In genomic region chr15:91017716-91018115, GRCh38 we compare ENCODE assay signal across 19 cellular contexts. TPM values are rescaled to one million over a fixed set of nuclear protein-coding genes. Genes with fewer than 3 reads are reported as not detected.
DNase-seq lines count a peak whose midpoint lies in the region; ATAC-seq and TF ChIP-seq lines count a peak whose summit lies in the region.
"Had no signal": no experiment of that assay in that cellular context is flagged by ENCODE, and none has a peak within 500 bp of the region (broad histone marks: within the 10 kb centered on the region; RNA-seq: fewer than 3 reads in every experiment).

No MANE protein-coding gene starts in this region.

- no peaks in the 10 kb centered on the region for H3K9me3 ChIP-seq in T-helper 17 cell (ENCODE audit: control insufficient read depth, low read length, poor library complexity, severe bottlenecking)
- H3K9me3 ChIP-seq: A549 had no signal

- no peak for DNase-seq in activated naive CD4-positive, alpha-beta T cell (lab: John Stamatoyannopoulos, UW)
- no peak for DNase-seq in T-helper 17 cell
- no peak for DNase-seq in memory B cell (ENCODE audit: low spot score in 2 of 2)
- DNase-seq in type B pancreatic cell (ENCODE audit: extremely low spot score, unreplicated experiment): no peak
- DNase-seq: C1 segment of cervical spinal cord, COR-L47, DMS153, GOT3, KBM-7, NCI-H1048, NCI-H1436 treated with DMSO at 0.1 percent for 48 hours, NCI-H2081, NCI-H510A, NCI-H82, PC-3 had no signal

- ATAC-seq in T-helper 17 cell: no peak
- no peak for ATAC-seq in memory B cell (ENCODE audit: low read depth)
- ATAC-seq in GM21381 (IDR thresholded peaks at IDR 0.05; ENCODE audit: unreplicated experiment): no peak
- no peak for ATAC-seq in HG03354 (IDR thresholded peaks at IDR 0.05; ENCODE audit: poor library complexity, severe bottlenecking, unreplicated experiment)
- ATAC-seq: A549, PC-3 had no signal

- TF ChIP-seq CTCF in type B pancreatic cell (conservative IDR thresholded peaks at IDR 0.05): no peak

- peaks cover 34% of the 10 kb centered on the region for H3K4me1 Mint-ChIP-seq in activated naive CD4-positive, alpha-beta T cell treated with anti-CD3 and anti-CD28 coated beads, Interleukin-2, amount 50 U/mL, for 24 hours
- peaks cover 33% of the 10 kb centered on the region for H3K4me1 Mint-ChIP-seq in T-helper 17 cell
- peaks cover 30% of the 10 kb centered on the region for H3K4me1 Mint-ChIP-seq in memory B cell
- H3K4me1 Mint-ChIP-seq in type B pancreatic cell (ENCODE audit: unreplicated experiment): peaks cover 42% of the 10 kb centered on the region

- no peak overlapping the region for H3K4me3 Mint-ChIP-seq in activated naive CD4-positive, alpha-beta T cell treated with anti-CD3 and anti-CD28 coated beads, Interleukin-2, amount 50 U/mL, for 24 hours
- H3K4me3 Mint-ChIP-seq in T-helper 17 cell (no peak overlapping the region), memory B cell (no peak overlapping the region), type B pancreatic cell (peak overlapping the region; percentile 12)

- H3K27ac Mint-ChIP-seq in activated naive CD4-positive, alpha-beta T cell treated with anti-CD3 and anti-CD28 coated beads, Interleukin-2, amount 50 U/mL, for 24 hours: peak overlapping the region; percentile 63
- H3K27ac Mint-ChIP-seq in T-helper 17 cell (peak overlapping the region; percentile 39), memory B cell (peak overlapping the region; percentile 46), type B pancreatic cell (peak overlapping the region; percentile 32)

- no peaks in the 10 kb centered on the region for H3K27me3 Mint-ChIP-seq in activated naive CD4-positive, alpha-beta T cell treated with anti-CD3 and anti-CD28 coated beads, Interleukin-2, amount 50 U/mL, for 24 hours
- no peaks in the 10 kb centered on the region for H3K27me3 Mint-ChIP-seq in T-helper 17 cell
- no peaks in the 10 kb centered on the region for H3K27me3 Mint-ChIP-seq in memory B cell
- no peaks in the 10 kb centered on the region for H3K27me3 Mint-ChIP-seq in type B pancreatic cell

- no peaks in the 10 kb centered on the region for H3K36me3 Mint-ChIP-seq in activated naive CD4-positive, alpha-beta T cell treated with anti-CD3 and anti-CD28 coated beads, Interleukin-2, amount 50 U/mL, for 24 hours
- H3K36me3 Mint-ChIP-seq in T-helper 17 cell (ENCODE audit: low read depth) (peaks cover 2% of the 10 kb centered on the region), memory B cell (peaks cover 16% of the 10 kb centered on the region), type B pancreatic cell (peaks cover 21% of the 10 kb centered on the region)

- H3K9me3 Mint-ChIP-seq in activated naive CD4-positive, alpha-beta T cell treated with anti-CD3 and anti-CD28 coated beads, Interleukin-2, amount 50 U/mL, for 24 hours: no peaks in the 10 kb centered on the region
- no peaks in the 10 kb centered on the region for H3K9me3 Mint-ChIP-seq in memory B cell
- H3K9me3 Mint-ChIP-seq in type B pancreatic cell: no peaks in the 10 kb centered on the region

RNA-seq across cellular contexts. Expression of gene VPS33B, which starts 4.7 kb away (rescaled TPM):
- total RNA-seq in T-helper 17 cell: 10 to 100 TPM; 19.2 to 23.6 TPM
- 20.2 and 25.5 TPM in 2 replicates for total RNA-seq in type B pancreatic cell (ENCODE audit: low replicate concordance)

RNA-seq across cellular contexts. Expression of gene PRC1, which starts 23.4 kb away (rescaled TPM):
- total RNA-seq in T-helper 17 cell (10 to 100 TPM; 19.9 to 40.6 TPM), type B pancreatic cell (ENCODE audit: low replicate concordance) (54.6 and 101 TPM in 2 replicates)
